Comparison of ENCODE assay signal across 19 cellular contexts in the genomic region with DNA sequence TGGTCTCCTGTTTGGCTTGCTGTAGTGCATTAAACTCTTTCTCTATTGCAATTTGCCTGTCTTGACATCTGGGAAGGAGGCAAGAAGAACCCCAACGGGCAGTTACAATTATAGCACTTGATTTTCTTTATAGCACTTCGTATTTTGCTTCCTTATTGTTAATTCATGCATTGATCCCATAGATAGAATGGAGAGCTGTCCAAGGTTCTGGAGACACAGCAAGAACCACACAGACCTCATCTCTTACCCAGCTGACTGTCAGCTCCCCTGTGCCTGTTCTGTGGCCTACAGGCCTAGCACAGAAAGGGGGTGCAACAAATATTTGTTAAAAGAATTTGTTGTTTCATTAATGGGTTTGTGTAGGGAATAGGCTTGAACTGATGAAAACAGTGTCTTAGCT.
DNase-seq lines count a peak whose midpoint lies in the region; ATAC-seq, FAIRE-seq and TF ChIP-seq lines count a peak whose summit lies in the region.
"Had no signal": no experiment of that assay in that cellular context is flagged by ENCODE, and none has a peak within 500 bp of the region (broad histone marks: within the 10 kb centered on the region; RNA-seq: fewer than 3 reads in every experiment).

No MANE protein-coding gene starts in this region.

- H3K36me3 Mint-ChIP-seq in activated CD4-positive, alpha-beta memory T cell treated with anti-CD3 and anti-CD28 coated beads, Interleukin-2, amount 10 ng/mL, durations not matched to agents 7 days and 5 days (ENCODE audit: low read depth) = no peaks in the 10 kb centered on the region

- no peaks in the 10 kb centered on the region for H3K9me3 Mint-ChIP-seq in activated CD4-positive, alpha-beta memory T cell treated with anti-CD3 and anti-CD28 coated beads, Interleukin-2, amount 10 ng/mL, durations not matched to agents 7 days and 5 days
- H3K9me3 Mint-ChIP-seq: activated T-cell treated with anti-CD3 and anti-CD28 coated beads, Interleukin-2, amount 50 U/mL, for 4 hours; dendritic cell treated with granulocyte-macrophage colony-stimulating factor and Interleukin-4, amounts not matched to agents 40 ng/mL and 50 ng/mL, for 4 days had no signal

- TF ChIP-seq EP300 in A549 (IDR thresholded peaks at IDR 0.05) = no peak
- no peak for TF ChIP-seq EP300 in Ishikawa (IDR thresholded peaks at IDR 0.05; ENCODE audit: borderline replicate concordance)

- POLR2A ChIA-PET in A549 (lab: Yijun Ruan, JAX) = no interaction called here
- POLR2A ChIA-PET in activated CD4-positive, alpha-beta memory T cell treated with anti-CD3 and anti-CD28 coated beads, Interleukin-2, amount 10 ng/mL, durations not matched to agents 7 days and 5 days (lab: Charles Lee) = no interaction called here

- WGBS in A549 (ENCODE audit: missing lambda C conversion rate) = 5% methylated on average over 2 of the region's 2 CpGs

- TF ChIP-seq CTCF in A549 (IDR thresholded peaks at IDR 0.05) = no peak

- no peak overlapping the region for H3K27ac ChIP-seq in A549
- H3K27ac ChIP-seq: adrenal gland had no signal

- H3K4me2 ChIP-seq in A549 = no peak overlapping the region

- CTCF ChIA-PET in A549 (lab: Yijun Ruan, JAX) = no interaction called here
- CTCF ChIA-PET in activated CD4-positive, alpha-beta memory T cell treated with anti-CD3 and anti-CD28 coated beads, Interleukin-2, amount 10 ng/mL, durations not matched to agents 7 days and 5 days (lab: Charles Lee) = no interaction called here

- H3K4me1 ChIP-seq in A549 (no peaks in the 10 kb centered on the region), adipocyte (ENCODE audit: control insufficient read depth, insufficient read depth, low read length) (no peaks in the 10 kb centered on the region)

- no peak for FAIRE-seq in A549 (lab: Jason Lieb, UNC)
- FAIRE-seq: H54 had no signal

- no peaks in the 10 kb centered on the region for H3K9me3 ChIP-seq in A549
- no peaks in the 10 kb centered on the region for H3K9me3 ChIP-seq in adipocyte (ENCODE audit: control insufficient read depth, low read length)
- H3K9me3 ChIP-seq: adrenal gland had no signal

- H3K36me3 ChIP-seq in adipocyte (ENCODE audit: control insufficient read depth, insufficient read depth, low read length, severe bottlenecking) = no peaks in the 10 kb centered on the region
- H3K36me3 ChIP-seq: adrenal gland had no signal

- TF ChIP-seq POLR2A in A549 (IDR thresholded peaks at IDR 0.05; ENCODE audit: low read length) = no peak

- no peak overlapping the region for H3K27ac Mint-ChIP-seq in activated CD4-positive, alpha-beta memory T cell treated with anti-CD3 and anti-CD28 coated beads, Interleukin-2, amount 10 ng/mL, durations not matched to agents 7 days and 5 days
- H3K27ac Mint-ChIP-seq: dendritic cell treated with granulocyte-macrophage colony-stimulating factor and Interleukin-4, amounts not matched to agents 40 ng/mL and 50 ng/mL, for 4 days had no signal

- H3K4me1 Mint-ChIP-seq in activated CD4-positive, alpha-beta memory T cell treated with anti-CD3 and anti-CD28 coated beads, Interleukin-2, amount 10 ng/mL, durations not matched to agents 7 days and 5 days = no peaks in the 10 kb centered on the region

- no peak for ATAC-seq in A549
- ATAC-seq: activated T-cell treated with anti-CD3 and anti-CD28 coated beads, Interleukin-2, amount 50 U/mL, for 4 hours; Panc1 had no signal

- TF ChIP-seq RAD21 in A549 (conservative IDR thresholded peaks at IDR 0.05 in 1 of 2, IDR thresholded peaks at IDR 0.05 in 1 of 2) = no peak
- TF ChIP-seq RAD21 in Ishikawa (IDR thresholded peaks at IDR 0.05; ENCODE audit: low read depth) = no peak

- no peak overlapping the region for H3K4me3 ChIP-seq in A549
- H3K4me3 ChIP-seq in adipocyte (ENCODE audit: low read length) = no peak overlapping the region
- H3K4me3 ChIP-seq: adrenal gland had no signal

- H3K27me3 Mint-ChIP-seq in activated CD4-positive, alpha-beta memory T cell treated with anti-CD3 and anti-CD28 coated beads, Interleukin-2, amount 10 ng/mL, durations not matched to agents 7 days and 5 days = no peaks in the 10 kb centered on the region

- H3K9ac ChIP-seq in adipocyte (ENCODE audit: low read length) = no peak overlapping the region

- peaks cover 5% of the 10 kb centered on the region for H3K27me3 ChIP-seq in adipocyte (replicated peaks; ENCODE audit: control insufficient read depth, insufficient read depth, low read length)
- H3K27me3 ChIP-seq: adrenal gland had no signal

- H3K4me3 Mint-ChIP-seq in activated CD4-positive, alpha-beta memory T cell treated with anti-CD3 and anti-CD28 coated beads, Interleukin-2, amount 10 ng/mL, durations not matched to agents 7 days and 5 days = no peak overlapping the region
- H3K4me3 Mint-ChIP-seq: activated T-cell treated with anti-CD3 and anti-CD28 coated beads, Interleukin-2, amount 50 U/mL, for 4 hours; dendritic cell treated with granulocyte-macrophage colony-stimulating factor and Interleukin-4, amounts not matched to agents 40 ng/mL and 50 ng/mL, for 4 days had no signal

- no peak for DNase-seq in A549 (ENCODE audit: low read depth in 1 of 2, low spot score in 1 of 2)
- peak; percentile 13 for DNase-seq in adipocyte (ENCODE audit: low read depth)
- DNase-seq in fibroblast of peridontal ligament (ENCODE audit: extremely low read depth) = peak; percentile 24
- no peak for DNase-seq in pons (ENCODE audit: low spot score)
- DNase-seq in activated CD4-positive, alpha-beta T cell treated with anti-CD3 and anti-CD28 coated beads, Interleukin-2, amount 50 U/mL, for 4 hours = no peak
- no peak for DNase-seq in activated CD4-positive, alpha-beta memory T cell treated with anti-CD3 and anti-CD28 coated beads, Interleukin-2, amount 10 ng/mL, durations not matched to agents 7 days and 5 days
- no peak for DNase-seq in DMS114 treated with DMSO at 0.1 percent for 48 hours (lab: John Stamatoyannopoulos, UW; ENCODE audit: unreplicated experiment)
- DNase-seq: activated CD4-positive, alpha-beta T cell treated with anti-CD3 and anti-CD28 coated beads for 4 hours; activated T-cell treated with anti-CD3 and anti-CD28 coated beads, Interleukin-2, amount 50 U/mL, for 4 hours; adrenal gland; midbrain; NCI-H524; posterior cingulate gyrus; substantia nigra; T-helper 1 cell had no signal

TF ChIP-seq in A549, 52 proteins besides CTCF, POLR2A, EP300 and RAD21 (continues in another document):
- TF ChIP-seq ZC3H11A (IDR thresholded peaks at IDR 0.05) (no peak), HOXA7 (CRISPR knock-in tag; IDR thresholded peaks at IDR 0.05) (no peak), EHMT2 (IDR thresholded peaks at IDR 0.05; ENCODE audit: low read depth) (0 out of 2 replicates have a peak, but pooled peaks have one; percentile 46), HOXB13 (CRISPR knock-in tag; IDR thresholded peaks at IDR 0.05; ENCODE audit: low read depth) (no peak)
- TF ChIP-seq, protein P1, sequence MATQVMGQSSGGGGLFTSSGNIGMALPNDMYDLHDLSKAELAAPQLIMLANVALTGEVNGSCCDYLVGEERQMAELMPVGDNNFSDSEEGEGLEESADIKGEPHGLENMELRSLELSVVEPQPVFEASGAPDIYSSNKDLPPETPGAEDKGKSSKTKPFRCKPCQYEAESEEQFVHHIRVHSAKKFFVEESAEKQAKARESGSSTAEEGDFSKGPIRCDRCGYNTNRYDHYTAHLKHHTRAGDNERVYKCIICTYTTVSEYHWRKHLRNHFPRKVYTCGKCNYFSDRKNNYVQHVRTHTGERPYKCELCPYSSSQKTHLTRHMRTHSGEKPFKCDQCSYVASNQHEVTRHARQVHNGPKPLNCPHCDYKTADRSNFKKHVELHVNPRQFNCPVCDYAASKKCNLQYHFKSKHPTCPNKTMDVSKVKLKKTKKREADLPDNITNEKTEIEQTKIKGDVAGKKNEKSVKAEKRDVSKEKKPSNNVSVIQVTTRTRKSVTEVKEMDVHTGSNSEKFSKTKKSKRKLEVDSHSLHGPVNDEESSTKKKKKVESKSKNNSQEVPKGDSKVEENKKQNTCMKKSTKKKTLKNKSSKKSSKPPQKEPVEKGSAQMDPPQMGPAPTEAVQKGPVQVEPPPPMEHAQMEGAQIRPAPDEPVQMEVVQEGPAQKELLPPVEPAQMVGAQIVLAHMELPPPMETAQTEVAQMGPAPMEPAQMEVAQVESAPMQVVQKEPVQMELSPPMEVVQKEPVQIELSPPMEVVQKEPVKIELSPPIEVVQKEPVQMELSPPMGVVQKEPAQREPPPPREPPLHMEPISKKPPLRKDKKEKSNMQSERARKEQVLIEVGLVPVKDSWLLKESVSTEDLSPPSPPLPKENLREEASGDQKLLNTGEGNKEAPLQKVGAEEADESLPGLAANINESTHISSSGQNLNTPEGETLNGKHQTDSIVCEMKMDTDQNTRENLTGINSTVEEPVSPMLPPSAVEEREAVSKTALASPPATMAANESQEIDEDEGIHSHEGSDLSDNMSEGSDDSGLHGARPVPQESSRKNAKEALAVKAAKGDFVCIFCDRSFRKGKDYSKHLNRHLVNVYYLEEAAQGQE (IDR thresholded peaks at IDR 0.05) = peak; percentile 83

TF ChIP-seq in Ishikawa, 13 proteins besides CTCF, POLR2A, EP300 and RAD21:
- no peak for TF ChIP-seq FOXM1 (IDR thresholded peaks at IDR 0.05; ENCODE audit: borderline replicate concordance, low read depth)
- TF ChIP-seq, protein P1 (IDR thresholded peaks at IDR 0.05; ENCODE audit: low read depth) = peak; percentile 92

Comparison
In these comparisons a context has a peak if more than half of its experiments do, and no peak if none do; other contexts are left out.
1. DNase-seq: peak in adipocyte (single experiment) and fibroblast of peridontal ligament (single experiment); none in A549 (0 of 2), pons (single experiment), activated CD4-positive, alpha-beta T cell treated with anti-CD3 and anti-CD28 coated beads, Interleukin-2, amount 50 U/mL, for 4 hours (0 of 2), activated CD4-positive, alpha-beta memory T cell treated with anti-CD3 and anti-CD28 coated beads, Interleukin-2, amount 10 ng/mL, durations not matched to agents 7 days and 5 days (single experiment) and DMS114 treated with DMSO at 0.1 percent for 48 hours (single experiment).